21 cellular contexts compared by ENCODE assay signal in the genomic region with DNA sequence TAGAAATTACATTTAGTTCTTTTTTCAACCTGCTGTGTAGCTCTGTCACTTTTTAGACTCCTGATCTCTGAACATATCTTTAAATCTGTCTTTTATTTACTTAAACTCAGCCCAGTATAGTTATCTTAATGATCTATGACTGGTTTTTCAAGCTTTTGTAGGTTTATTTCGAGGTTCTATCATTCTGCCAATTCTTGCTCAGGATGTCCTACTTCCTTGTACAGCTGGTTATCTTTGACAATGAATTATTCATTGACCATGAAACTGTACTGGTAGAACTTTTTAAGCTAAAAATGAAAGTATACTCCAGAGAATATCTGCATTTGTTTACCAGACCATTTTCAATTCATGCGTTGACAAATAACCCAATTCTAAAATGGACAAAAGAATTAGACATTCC. TPM values are rescaled to one million over a fixed set of nuclear protein-coding genes. Genes with fewer than 3 reads are reported as not detected.
DNase-seq lines count a peak whose midpoint lies in the region; ATAC-seq and TF ChIP-seq lines count a peak whose summit lies in the region.
"Had no signal": no experiment of that assay in that cellular context is flagged by ENCODE, and none has a peak within 500 bp of the region (broad histone marks: within the 10 kb centered on the region; RNA-seq: fewer than 3 reads in every experiment).

No MANE protein-coding gene starts in this region.

- TF ChIP-seq EP300 in tibial nerve (IDR thresholded peaks at IDR 0.05): no peak

- peak; percentile 71 for DNase-seq in DMS79 treated with DMSO at 0.1 percent for 48 hours (lab: John Stamatoyannopoulos, UW)
- DNase-seq in DMS79 (lab: John Stamatoyannopoulos, UW): no peak
- no peak for DNase-seq in body of pancreas
- DNase-seq in natural killer cell treated with Interleukin-12 subunit alpha and Interleukin-12 subunit beta and Interleukin-15 and Interleukin-18, amount 100 ng/mL, for 72 hours (ENCODE audit: low spot score): no peak
- no peak for DNase-seq in NCI-H1930 (lab: John Stamatoyannopoulos, UW)
- no peak for DNase-seq in tibial nerve (ENCODE audit: low spot score in 2 of 2)
- no peak for DNase-seq in activated CD4-positive, CD25-positive, alpha-beta regulatory T cell treated with anti-CD3 and anti-CD28 coated beads, Interleukin-2, amount 50 U/mL, for 72 hours
- DNase-seq: activated T-cell treated with anti-CD3 and anti-CD28 coated beads, Interleukin-2, amount 50 U/mL, for 48 hours; adrenal gland; caudate nucleus; DMS153; NCI-H1105; NCI-H748 treated with DMSO at 0.1 percent for 48 hours; SK-N-SH had no signal

- intact Hi-C loops in body of pancreas (cut with DNase I): no loop called here

- H3K4me3 ChIP-seq in HEK293 (ENCODE audit: low read depth, low read length) (no peak overlapping the region), body of pancreas (no peak overlapping the region), tibial nerve (no peak overlapping the region)
- H3K4me3 ChIP-seq: adrenal gland, lung had no signal

- peaks cover 25 to 59% of the 10 kb centered on the region in 2 donors for H3K4me1 Mint-ChIP-seq in natural killer cell treated with Interleukin-12 subunit alpha and Interleukin-12 subunit beta and Interleukin-15 and Interleukin-18, amount 100 ng/mL, for 72 hours (ENCODE audit: low read depth in 2 of 2)

- peak overlapping the region in 1 of 2 donors; percentile 64 for H3K27ac Mint-ChIP-seq in natural killer cell treated with Interleukin-12 subunit alpha and Interleukin-12 subunit beta and Interleukin-15 and Interleukin-18, amount 100 ng/mL, for 72 hours
- H3K27ac Mint-ChIP-seq: nephron, progenitor cell of endocrine pancreas had no signal

- CTCF ChIA-PET in HEK293 (lab: Yijun Ruan, JAX): interaction anchor here (0.7 kb wide), 1 partner anchor 697 kb away, joined by 3 read pairs; no protein-coding TSS in a partner anchor

- TF ChIP-seq POLR2A in body of pancreas (IDR thresholded peaks at IDR 0.05) (no peak), tibial nerve (IDR thresholded peaks at IDR 0.05) (no peak)

- TF ChIP-seq CTCF in HEK293 (tag by site-specific recombination; IDR thresholded peaks at IDR 0.05) (no peak), body of pancreas (IDR thresholded peaks at IDR 0.05) (no peak), tibial nerve (IDR thresholded peaks at IDR 0.05) (no peak)

- H3K36me3 Mint-ChIP-seq in natural killer cell treated with Interleukin-12 subunit alpha and Interleukin-12 subunit beta and Interleukin-15 and Interleukin-18, amount 100 ng/mL, for 72 hours: no peaks in the 10 kb centered on the region

- H3K27ac ChIP-seq in HEK293 (ENCODE audit: extremely low read depth, low read depth, low read length) (no peak overlapping the region), body of pancreas (peak overlapping the region; percentile 23 to 99 (median 54)), tibial nerve (no peak overlapping the region)
- H3K27ac ChIP-seq: adrenal gland, KMS-11 had no signal

- peaks cover 16% of the 10 kb centered on the region for H3K4me1 ChIP-seq in HEK293 (ENCODE audit: control insufficient read depth, insufficient read depth, low read length)
- H3K4me1 ChIP-seq in body of pancreas: peaks cover 55% of the 10 kb centered on the region
- peaks cover 0 to 11% (median 4%) of the 10 kb centered on the region in 4 donors for H3K4me1 ChIP-seq in tibial nerve
- H3K4me1 ChIP-seq: adrenal gland had no signal

- peak overlapping the region; percentile 35 for H3K4me3 Mint-ChIP-seq in natural killer cell treated with Interleukin-12 subunit alpha and Interleukin-12 subunit beta and Interleukin-15 and Interleukin-18, amount 100 ng/mL, for 72 hours
- H3K4me3 Mint-ChIP-seq: nephron had no signal

- no peaks in the 10 kb centered on the region for H3K27me3 Mint-ChIP-seq in natural killer cell treated with Interleukin-12 subunit alpha and Interleukin-12 subunit beta and Interleukin-15 and Interleukin-18, amount 100 ng/mL, for 72 hours

- H3K36me3 ChIP-seq in HEK293 (ENCODE audit: control insufficient read depth in 2 of 2, insufficient read depth in 1 of 2, low read length in 2 of 2) (no peaks in the 10 kb centered on the region), body of pancreas (replicated peaks in 1 of 2; ENCODE audit: insufficient read depth in 1 of 2, low read depth in 2 of 2) (no peaks in the 10 kb centered on the region), tibial nerve (no peaks in the 10 kb centered on the region)
- H3K36me3 ChIP-seq: adrenal gland had no signal

- 6 to 13% methylated on average over 2 of the region's 2 CpGs for WGBS in body of pancreas, 2 donors
- 61 to 67% methylated on average over 2 of the region's 2 CpGs for WGBS in tibial nerve, 2 donors

- H3K9me3 ChIP-seq in HEK293 (ENCODE audit: control insufficient read depth, insufficient read depth, low read depth, low read length) (no peaks in the 10 kb centered on the region; the same call in 1 of the 2 replicates), body of pancreas (no peaks in the 10 kb centered on the region), tibial nerve (peaks cover 0 to 8% (median 0%) of the 10 kb centered on the region in 4 donors)
- H3K9me3 ChIP-seq: SK-N-SH had no signal

- no peaks in the 10 kb centered on the region for H3K27me3 ChIP-seq in body of pancreas
- H3K27me3 ChIP-seq in tibial nerve: no peaks in the 10 kb centered on the region
- H3K27me3 ChIP-seq: adrenal gland had no signal

- POLR2A ChIA-PET in HEK293 (lab: Yijun Ruan, JAX): no interaction called here

- peak; percentile 45 for ATAC-seq in body of pancreas
- ATAC-seq in natural killer cell treated with Interleukin-12 subunit alpha and Interleukin-12 subunit beta and Interleukin-15 and Interleukin-18, amount 100 ng/mL, for 72 hours: no peak
- ATAC-seq: Panc1 had no signal

- H3K9me3 Mint-ChIP-seq in natural killer cell treated with Interleukin-12 subunit alpha and Interleukin-12 subunit beta and Interleukin-15 and Interleukin-18, amount 100 ng/mL, for 72 hours: no peaks in the 10 kb centered on the region

TF ChIP-seq in HEK293, 187 proteins besides CTCF, POLR2A, EP300 and RAD21:
- TF ChIP-seq, protein P1, sequence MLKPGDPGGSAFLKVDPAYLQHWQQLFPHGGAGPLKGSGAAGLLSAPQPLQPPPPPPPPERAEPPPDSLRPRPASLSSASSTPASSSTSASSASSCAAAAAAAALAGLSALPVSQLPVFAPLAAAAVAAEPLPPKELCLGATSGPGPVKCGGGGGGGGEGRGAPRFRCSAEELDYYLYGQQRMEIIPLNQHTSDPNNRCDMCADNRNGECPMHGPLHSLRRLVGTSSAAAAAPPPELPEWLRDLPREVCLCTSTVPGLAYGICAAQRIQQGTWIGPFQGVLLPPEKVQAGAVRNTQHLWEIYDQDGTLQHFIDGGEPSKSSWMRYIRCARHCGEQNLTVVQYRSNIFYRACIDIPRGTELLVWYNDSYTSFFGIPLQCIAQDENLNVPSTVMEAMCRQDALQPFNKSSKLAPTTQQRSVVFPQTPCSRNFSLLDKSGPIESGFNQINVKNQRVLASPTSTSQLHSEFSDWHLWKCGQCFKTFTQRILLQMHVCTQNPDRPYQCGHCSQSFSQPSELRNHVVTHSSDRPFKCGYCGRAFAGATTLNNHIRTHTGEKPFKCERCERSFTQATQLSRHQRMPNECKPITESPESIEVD (tag by site-specific recombination; IDR thresholded peaks at IDR 0.05): peak; percentile 38; the same call in 1 of the 2 replicates
- TF ChIP-seq ZNF629 (tag by site-specific recombination; IDR thresholded peaks at IDR 0.05): no peak

RNA-seq across cellular contexts. Expression of gene TC2N, which starts 37.8 kb away (rescaled TPM):
- total RNA-seq in body of pancreas (100 to 1,000 TPM; 105 to 168 TPM), tibial nerve (10 to 100 TPM; 23.4 to 35.2 (median 25.7) TPM)
- total RNA-seq in natural killer cell treated with Interleukin-12 subunit alpha and Interleukin-12 subunit beta and Interleukin-15 and Interleukin-18, amount 100 ng/mL, for 72 hours: 10 to 100 TPM in 1 of 2 donors, 1 to 10 TPM in 1; 6.9 to 12.0 TPM
- total RNA-seq: A172 had no signal

Comparison
In these comparisons a context has a peak if more than half of its experiments do, and no peak if none do; other contexts are left out.
1. H3K27ac ChIP-seq: peak in body of pancreas (4 of 4); none in HEK293 (single experiment) and tibial nerve (0 of 4).